23 cellular contexts compared by ENCODE assay signal in the genomic region with DNA sequence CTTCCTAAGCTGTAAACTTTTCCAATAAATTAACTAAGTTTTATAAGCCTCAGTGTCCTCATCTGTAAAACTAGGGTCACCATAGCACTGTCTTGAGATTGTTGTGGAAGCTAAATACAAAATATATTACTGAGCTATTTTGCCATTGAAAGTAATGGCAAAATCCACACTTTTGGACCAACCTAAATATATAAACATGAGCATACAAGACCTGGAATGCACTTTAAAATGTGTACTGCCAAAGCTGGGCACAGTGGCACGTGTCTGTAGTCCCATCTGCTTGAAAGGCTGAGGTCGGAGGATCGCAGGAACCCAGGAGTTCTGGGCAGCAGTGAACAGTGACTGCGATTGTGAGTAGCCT.
"Had no signal": no experiment of that assay in that cellular context is flagged by ENCODE, and none has a peak within 500 bp of the region (broad histone marks: within the 10 kb centered on the region; RNA-seq: fewer than 3 reads in every experiment).

No MANE protein-coding gene starts in this region.

- ATAC-seq: activated CD4-positive, CD25-positive, alpha-beta regulatory T cell treated with anti-CD3 and anti-CD28 coated beads, Interleukin-2, amount 50 U/mL, for 24 hours; activated CD8-positive, alpha-beta memory T cell treated with anti-CD3 and anti-CD28 coated beads, Interleukin-2, amount 10 ng/mL, durations not matched to agents 7 days and 5 days; Right ventricle myocardium inferior had no signal

- H3K27ac Mint-ChIP-seq: activated CD8-positive, alpha-beta memory T cell treated with anti-CD3 and anti-CD28 coated beads, Interleukin-2, amount 10 ng/mL, durations not matched to agents 7 days and 5 days; activated naive CD4-positive, alpha-beta T cell treated with anti-CD3 and anti-CD28 coated beads, Interleukin-2, amount 50 U/mL, for 24 hours; activated T-cell treated with anti-CD3 and anti-CD28 coated beads, Interleukin-2, amount 50 U/mL, for 24 hours; activated T-helper 1 cell treated with anti-CD3 and anti-CD28 coated beads, Interleukin-12 subunit alpha, Interleukin-12 subunit beta, Interleukin-2, Interleukin-4 antibody, amounts not matched to agents 30 ng/mL and 10 ng/mL and 1 ng/mL, durations not matched to agents 14 hours and 24 hours and 36 hours had no signal

- H3K9me3 ChIP-seq: breast epithelium had no signal

- H3K36me3 ChIP-seq: breast epithelium had no signal

- H3K4me1 ChIP-seq: breast epithelium had no signal

- H3K27me3 Mint-ChIP-seq: activated naive CD4-positive, alpha-beta T cell treated with anti-CD3 and anti-CD28 coated beads, Interleukin-2, amount 50 U/mL, for 24 hours had no signal

- H3K27me3 ChIP-seq: breast epithelium had no signal

- H3K4me3 Mint-ChIP-seq: activated CD8-positive, alpha-beta memory T cell treated with anti-CD3 and anti-CD28 coated beads, Interleukin-2, amount 10 ng/mL, durations not matched to agents 7 days and 5 days; activated naive CD4-positive, alpha-beta T cell treated with anti-CD3 and anti-CD28 coated beads, Interleukin-2, amount 50 U/mL, for 24 hours; activated T-cell treated with anti-CD3 and anti-CD28 coated beads, Interleukin-2, amount 50 U/mL, for 24 hours; activated T-helper 1 cell treated with anti-CD3 and anti-CD28 coated beads, Interleukin-12 subunit alpha, Interleukin-12 subunit beta, Interleukin-2, Interleukin-4 antibody, amounts not matched to agents 30 ng/mL and 10 ng/mL and 1 ng/mL, durations not matched to agents 14 hours and 24 hours and 36 hours had no signal

- H3K4me1 Mint-ChIP-seq: activated CD8-positive, alpha-beta memory T cell treated with anti-CD3 and anti-CD28 coated beads, Interleukin-2, amount 10 ng/mL, durations not matched to agents 7 days and 5 days; activated naive CD4-positive, alpha-beta T cell treated with anti-CD3 and anti-CD28 coated beads, Interleukin-2, amount 50 U/mL, for 24 hours had no signal

- H3K4me3 ChIP-seq: breast epithelium, SK-N-MC had no signal

- H3K27ac ChIP-seq: breast epithelium, SK-N-MC had no signal

- H3K9me3 Mint-ChIP-seq: activated naive CD4-positive, alpha-beta T cell treated with anti-CD3 and anti-CD28 coated beads, Interleukin-2, amount 50 U/mL, for 24 hours; activated T-cell treated with anti-CD3 and anti-CD28 coated beads, Interleukin-2, amount 50 U/mL, for 24 hours; activated T-helper 1 cell treated with anti-CD3 and anti-CD28 coated beads, Interleukin-12 subunit alpha, Interleukin-12 subunit beta, Interleukin-2, Interleukin-4 antibody, amounts not matched to agents 30 ng/mL and 10 ng/mL and 1 ng/mL, durations not matched to agents 14 hours and 24 hours and 36 hours had no signal

- DNase-seq: activated CD4-positive, alpha-beta T cell treated with anti-CD3 and anti-CD28 coated beads for 48 hours; activated CD4-positive, alpha-beta T cell treated with anti-CD3 and anti-CD28 coated beads, Interleukin-2, amount 50 U/mL, for 4 hours; activated CD8-positive, alpha-beta memory T cell treated with anti-CD3 and anti-CD28 coated beads, Interleukin-2, amount 10 ng/mL, durations not matched to agents 7 days and 5 days; activated effector memory CD4-positive, alpha-beta T cell treated with Interleukin-2 at 50 U/mL for 16 hours; activated naive CD4-positive, alpha-beta T cell; activated T-cell treated with anti-CD3 and anti-CD28 coated beads, Interleukin-2, amount 50 U/mL, for 24 hours; aorta; caudate nucleus; Kasumi-1; NCI-H1048; NCI-H1930; NCI-H2171; NCI-H2227 treated with DMSO at 0.1 percent for 48 hours; NCI-H526; NCI-H82; OCI-M1; RPMI8226 had no signal

- H3K36me3 Mint-ChIP-seq: activated CD8-positive, alpha-beta memory T cell treated with anti-CD3 and anti-CD28 coated beads, Interleukin-2, amount 10 ng/mL, durations not matched to agents 7 days and 5 days; activated naive CD4-positive, alpha-beta T cell treated with anti-CD3 and anti-CD28 coated beads, Interleukin-2, amount 50 U/mL, for 24 hours had no signal
